In the genomic region with DNA sequence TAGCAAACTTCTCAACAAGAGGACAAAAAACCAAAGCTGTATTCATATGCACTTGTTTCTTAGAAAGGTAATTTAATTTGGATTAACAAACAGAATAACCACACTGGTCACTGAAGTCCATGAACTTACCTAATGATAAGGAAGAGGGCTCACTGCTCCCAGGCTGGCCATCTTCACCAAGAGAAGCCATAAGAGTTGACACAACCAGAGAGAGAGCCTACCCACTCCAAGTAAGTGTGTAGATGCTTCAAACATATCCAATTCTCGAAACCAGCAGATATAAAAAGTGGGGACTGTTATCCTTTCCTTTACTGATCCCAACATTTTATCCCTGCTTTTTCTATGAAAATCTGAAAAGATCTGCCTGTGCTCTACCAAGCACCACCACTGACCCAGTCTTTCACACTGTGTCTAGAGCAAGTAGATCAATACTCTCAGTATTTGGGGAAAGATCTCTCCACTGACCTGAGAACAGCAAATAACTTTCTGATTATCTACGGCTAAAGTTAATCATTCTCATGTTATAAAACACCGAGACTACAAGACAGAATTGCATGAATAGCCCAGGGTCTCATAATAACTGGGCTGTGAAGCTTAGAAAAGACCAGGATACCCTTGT, we compare ENCODE assay signal across 25 cellular contexts.
A peak's percentile ranks its signal among the peaks of the same experiment; 100 is the strongest.
DNase-seq lines count a peak whose midpoint lies in the region; ATAC-seq, FAIRE-seq and TF ChIP-seq lines count a peak whose summit lies in the region.
"Had no signal": no experiment of that assay in that cellular context is flagged by ENCODE, and none has a peak within 500 bp of the region (broad histone marks: within the 10 kb centered on the region; RNA-seq: fewer than 3 reads in every experiment).

No MANE protein-coding gene starts in this region.

- H3K9me3 ChIP-seq in liver (ENCODE audit: control insufficient read depth in 4 of 4, low read length in 3 of 4) (no peaks in the 10 kb centered on the region), HepG2 (ENCODE audit: low read length) (no peaks in the 10 kb centered on the region), spleen (no peaks in the 10 kb centered on the region)
- H3K9me3 ChIP-seq: BLaER1, Caco-2 had no signal

- in situ Hi-C loops in HepG2 (cut with HindIII; ENCODE audit: extremely low pct_ligation_motif_present, low pct_unique_long_range_greater_than_20kb), result no loop called here

- peak; percentile 19 for DNase-seq in activated CD4-positive, alpha-beta T cell treated with anti-CD3 and anti-CD28 coated beads, Interleukin-2, amount 10 ng/mL, durations not matched to agents 24 days and 14 days
- DNase-seq in activated CD4-positive, alpha-beta T cell treated with anti-CD3 and anti-CD28 coated beads, Interleukin-2, amount 50 U/mL, for 4 hours, result no peak
- DNase-seq in HepG2 (ENCODE audit: low spot score) (no peak), nephron progenitor cell (no peak), urothelium cell line (ENCODE audit: low spot score) (no peak), NCI-H146 treated with DMSO at 0.1 percent for 48 hours (lab: John Stamatoyannopoulos, UW; ENCODE audit: unreplicated experiment) (no peak), spleen (no peak)
- DNase-seq: Caco-2; CD4-positive, CD25-positive, alpha-beta regulatory T cell; CD8-positive, alpha-beta T cell; DMS153; DND-41; GM23248; H9 had no signal

- H3K9ac ChIP-seq in liver (ENCODE audit: low read depth in 1 of 2, low read length in 2 of 2) (no peak overlapping the region), HepG2 (ENCODE audit: insufficient read depth, low read depth, low read length) (no peak overlapping the region)
- H3K9ac ChIP-seq: BLaER1, GM23248 had no signal

- H3K4me1 ChIP-seq in liver (ENCODE audit: control insufficient read depth in 4 of 4, insufficient read depth in 4 of 4, low read length in 3 of 4), result peaks cover 4 to 40% (median 18%) of the 10 kb centered on the region in 4 donors
- no peaks in the 10 kb centered on the region for H3K4me1 ChIP-seq in HepG2 (ENCODE audit: insufficient read depth, low read length)
- H3K4me1 ChIP-seq in spleen, result no peaks in the 10 kb centered on the region
- H3K4me1 ChIP-seq: BLaER1, Caco-2 had no signal

- no peaks in the 10 kb centered on the region for H3K9me3 Mint-ChIP-seq in activated CD4-positive, alpha-beta T cell treated with anti-CD3 and anti-CD28 coated beads, Interleukin-2, amount 10 ng/mL, durations not matched to agents 24 days and 14 days
- H3K9me3 Mint-ChIP-seq in nephron progenitor cell, result no peaks in the 10 kb centered on the region
- H3K9me3 Mint-ChIP-seq: CD4-positive, CD25-positive, alpha-beta regulatory T cell; CD8-positive, alpha-beta T cell; H9 had no signal

- no peaks in the 10 kb centered on the region for H3K27me3 Mint-ChIP-seq in activated CD4-positive, alpha-beta T cell treated with anti-CD3 and anti-CD28 coated beads, Interleukin-2, amount 10 ng/mL, durations not matched to agents 24 days and 14 days
- no peaks in the 10 kb centered on the region for H3K27me3 Mint-ChIP-seq in nephron progenitor cell (ENCODE audit: low read depth, poor library complexity)
- H3K27me3 Mint-ChIP-seq: B cell; CD4-positive, CD25-positive, alpha-beta regulatory T cell had no signal

- peak; percentile 11 for TF ChIP-seq CTCF in liver (IDR thresholded peaks at IDR 0.05; ENCODE audit: low read depth, low read length, missing input control)
- TF ChIP-seq CTCF in HepG2 (CRISPR knock-in tag; IDR thresholded peaks at IDR 0.05), result no peak
- no peak for TF ChIP-seq CTCF in nephron progenitor cell (IDR thresholded peaks at IDR 0.05)
- TF ChIP-seq CTCF in spleen (IDR thresholded peaks at IDR 0.05 in 8 of 11, conservative IDR thresholded peaks at IDR 0.05 in 3 of 11), result no peak

- no TSS peak for BruUV-seq in HepG2 (replicated peaks; lab: Mats Ljungman, UMichigan)

- no peak for TF ChIP-seq POLR2A in HepG2 (IDR thresholded peaks at IDR 0.05; ENCODE audit: insufficient read depth in 1 of 2, low read depth in 2 of 2, low read length in 2 of 2)
- TF ChIP-seq POLR2A in spleen (IDR thresholded peaks at IDR 0.05), result no peak

- CTCF ChIA-PET in HepG2 (lab: Yijun Ruan, JAX; ENCODE audit: low intra/inter-chr PET ratio, low total read pairs), result no interaction called here

- peaks cover 19% of the 10 kb centered on the region for H3K36me3 Mint-ChIP-seq in activated CD4-positive, alpha-beta T cell treated with anti-CD3 and anti-CD28 coated beads, Interleukin-2, amount 10 ng/mL, durations not matched to agents 24 days and 14 days (ENCODE audit: low read depth)
- H3K36me3 Mint-ChIP-seq in nephron progenitor cell (ENCODE audit: low read depth), result peaks cover 55% of the 10 kb centered on the region

- H3K27me3 ChIP-seq in liver (ENCODE audit: control insufficient read depth in 4 of 4, insufficient read depth in 4 of 4, low read length in 3 of 4), result no peaks in the 10 kb centered on the region
- no peaks in the 10 kb centered on the region for H3K27me3 ChIP-seq in HepG2 (ENCODE audit: control insufficient read depth in 1 of 2, insufficient read depth in 2 of 2, low read length in 2 of 2)
- H3K27me3 ChIP-seq in spleen (replicated peaks in 1 of 7), result no peaks in the 10 kb centered on the region
- H3K27me3 ChIP-seq: BLaER1 had no signal

- TF ChIP-seq RAD21 in liver (IDR thresholded peaks at IDR 0.05), result peak; percentile 7 to 40
- no peak for TF ChIP-seq RAD21 in HepG2 (CRISPR knock-in tag; IDR thresholded peaks at IDR 0.05)

- 44% methylated on average over 3 of the region's 3 CpGs for WGBS in liver
- WGBS in HepG2 (ENCODE audit: low lambda C conversion rate), result 94% methylated on average over 3 of the region's 3 CpGs
- WGBS in spleen, 5 donors, result 98 to 100% (median 98%) methylated on average over 3 of the region's 3 CpGs

- POLR2A ChIA-PET in HepG2 (lab: Yijun Ruan, JAX), result no interaction called here

- H3K36me3 ChIP-seq in liver (ENCODE audit: control insufficient read depth in 4 of 4, insufficient read depth in 3 of 4, low read depth in 1 of 4, low read length in 3 of 4) (peaks cover 0 to 10% (median 6%) of the 10 kb centered on the region in 4 donors), HepG2 (replicated peaks in 1 of 2; ENCODE audit: control insufficient read depth in 1 of 2, insufficient read depth in 2 of 2, low read length in 2 of 2) (peaks cover 15 to 54% of the 10 kb centered on the region in 2 experiments), spleen (peaks cover 2 to 100% (median 42%) of the 10 kb centered on the region in 6 donors)

- TF ChIP-seq EP300 in HepG2 (IDR thresholded peaks at IDR 0.05; ENCODE audit: low read depth in 2 of 2, low read length in 2 of 2) (no peak), HepG2 (CRISPR knock-in tag; IDR thresholded peaks at IDR 0.05; ENCODE audit: borderline replicate concordance) (no peak)

- FAIRE-seq in HepG2 (lab: Jason Lieb, UNC) (no peak), urothelium cell line (lab: Jason Lieb, UNC) (peak; percentile 13)
- FAIRE-seq: A204.1, G401.6, GM12892, GM19239, H1 had no signal

- H4K20me1 ChIP-seq in HepG2 (ENCODE audit: insufficient read depth, low read length), result no peaks in the 10 kb centered on the region

- no peak overlapping the region for H3K4me2 ChIP-seq in HepG2 (ENCODE audit: low read depth, low read length)
- H3K4me2 ChIP-seq: BLaER1 had no signal

- ATAC-seq in HepG2, result no peak
- ATAC-seq: CD8-positive, alpha-beta T cell; HCT116 had no signal

- no peak overlapping the region for H3K4me3 Mint-ChIP-seq in activated CD4-positive, alpha-beta T cell treated with anti-CD3 and anti-CD28 coated beads, Interleukin-2, amount 10 ng/mL, durations not matched to agents 24 days and 14 days
- H3K4me3 Mint-ChIP-seq in nephron progenitor cell, result no peak overlapping the region
- H3K4me3 Mint-ChIP-seq: B cell; CD8-positive, alpha-beta T cell; H9 had no signal

- H3K79me2 ChIP-seq in HepG2 (ENCODE audit: insufficient read depth, low read length), result no peaks in the 10 kb centered on the region

- no peak overlapping the region for H2AFZ ChIP-seq in HepG2 (ENCODE audit: low read length)
- H2AFZ ChIP-seq: GM23248 had no signal

- H3K4me3 ChIP-seq in liver (ENCODE audit: low read depth in 1 of 3, low read length in 3 of 3), result peak overlapping the region; percentile 42 to 55 (median 50)
- no peak overlapping the region for H3K4me3 ChIP-seq in HepG2 (replicated peaks in 1 of 3; ENCODE audit: insufficient read depth in 1 of 3, low read depth in 2 of 3, low read length in 3 of 3)
- no peak overlapping the region for H3K4me3 ChIP-seq in spleen
- H3K4me3 ChIP-seq: BLaER1, GM23248 had no signal

- intact Hi-C loops in activated CD4-positive, alpha-beta T cell treated with anti-CD3 and anti-CD28 coated beads, Interleukin-2, amount 10 ng/mL, durations not matched to agents 24 days and 14 days (cut with micrococcal nuclease), result no loop called here
- intact Hi-C loops in HepG2 (cut with micrococcal nuclease; ENCODE audit: unreplicated experiment) (no loop called here), spleen (cut with DNase I; ENCODE audit: low total_unique reads) (no loop called here)

- H3K27ac ChIP-seq in liver (ENCODE audit: low read depth in 1 of 2, low read length in 2 of 2), result peak overlapping the region; percentile 62 to 76
- no peak overlapping the region for H3K27ac ChIP-seq in HepG2 (ENCODE audit: extremely low read length, insufficient read depth, low read length)
- H3K27ac ChIP-seq in spleen, result no peak overlapping the region
- H3K27ac ChIP-seq: 22Rv1, BLaER1, C4-2B, GM23248 had no signal

- no peaks in the 10 kb centered on the region for H3K4me1 Mint-ChIP-seq in activated CD4-positive, alpha-beta T cell treated with anti-CD3 and anti-CD28 coated beads, Interleukin-2, amount 10 ng/mL, durations not matched to agents 24 days and 14 days
- no peaks in the 10 kb centered on the region for H3K4me1 Mint-ChIP-seq in nephron progenitor cell
- H3K4me1 Mint-ChIP-seq: B cell, H9 had no signal

- H3K27ac Mint-ChIP-seq in activated CD4-positive, alpha-beta T cell treated with anti-CD3 and anti-CD28 coated beads, Interleukin-2, amount 10 ng/mL, durations not matched to agents 24 days and 14 days, result no peak overlapping the region
- H3K27ac Mint-ChIP-seq in nephron progenitor cell, result peak overlapping the region; percentile 47
- H3K27ac Mint-ChIP-seq: B cell; CD4-positive, CD25-positive, alpha-beta regulatory T cell; CD8-positive, alpha-beta T cell had no signal

TF ChIP-seq in liver, 16 proteins besides CTCF, POLR2A, EP300 and RAD21 (continues in another document):
- TF ChIP-seq HNF4A (conservative IDR thresholded peaks at IDR 0.05), result peak; percentile 26 to 50
- peak; percentile 49 for TF ChIP-seq SP1 (IDR thresholded peaks at IDR 0.05)

TF ChIP-seq in HepG2, 621 proteins besides CTCF, POLR2A, EP300 and RAD21 (continues in another document):
- TF ChIP-seq SMARCC2 (IDR thresholded peaks at IDR 0.05), result no peak
- TF ChIP-seq ZBTB21 (CRISPR knock-in tag; IDR thresholded peaks at IDR 0.05), result no peak

Comparison
In these comparisons a context has a peak if more than half of its experiments do, and no peak if none do; other contexts are left out.
1. H3K27ac ChIP-seq: peak in liver (2 of 2); none in HepG2 (single experiment) and spleen (0 of 8).
2. H3K4me3 ChIP-seq: peak in liver (3 of 3); none in HepG2 (0 of 3) and spleen (0 of 8).